Comparison of ENCODE assay signal across 11 cellular contexts in genomic region chr15:32716960-32717289, GRCh38. TPM values are rescaled to one million over a fixed set of nuclear protein-coding genes. Genes with fewer than 3 reads are reported as not detected.
DNase-seq lines count a peak whose midpoint lies in the region; ATAC-seq and TF ChIP-seq lines count a peak whose summit lies in the region.
"Had no signal": no experiment of that assay in that cellular context is flagged by ENCODE, and none has a peak within 500 bp of the region (broad histone marks: within the 10 kb centered on the region; RNA-seq: fewer than 3 reads in every experiment).

No MANE protein-coding gene starts in this region.

- WGBS in HUES64, result 36% methylated on average over 11 of the region's 11 CpGs

- H2AFZ ChIP-seq in osteoblast (ENCODE audit: low read length), result no peak overlapping the region

- peaks cover 29% of the 10 kb centered on the region for H3K4me1 ChIP-seq in HUES64 (ENCODE audit: insufficient read depth, low read length)
- peaks cover 20% of the 10 kb centered on the region for H3K4me1 ChIP-seq in osteoblast (ENCODE audit: insufficient read depth, low read length)

- H3K36me3 ChIP-seq in BJ (ENCODE audit: control insufficient read depth, insufficient read depth, low read length) (peaks cover 2% of the 10 kb centered on the region), HUES64 (ENCODE audit: insufficient read depth, low read length) (no peaks in the 10 kb centered on the region), osteoblast (ENCODE audit: insufficient read depth, low read length) (peaks cover 38% of the 10 kb centered on the region)

- H3K27me3 ChIP-seq in BJ (ENCODE audit: control insufficient read depth, insufficient read depth, low read length), result no peaks in the 10 kb centered on the region
- H3K27me3 ChIP-seq in HUES64 (ENCODE audit: insufficient read depth, low read length), result peaks cover 87% of the 10 kb centered on the region
- no peaks in the 10 kb centered on the region for H3K27me3 ChIP-seq in osteoblast (ENCODE audit: insufficient read depth, low read length)

- peaks cover 45% of the 10 kb centered on the region for H3K79me2 ChIP-seq in osteoblast (ENCODE audit: insufficient read depth, low read length)

- no peak for TF ChIP-seq CTCF in BJ (IDR thresholded peaks at IDR 0.05; ENCODE audit: insufficient read depth, low read depth, low read length)
- no peak for TF ChIP-seq CTCF in epithelial cell of proximal tubule (conservative IDR thresholded peaks at IDR 0.05; ENCODE audit: low read depth, low read length)
- no peak for TF ChIP-seq CTCF in osteoblast (IDR thresholded peaks at IDR 0.05; ENCODE audit: extremely low read depth, low read depth, low read length)

- H3K9me3 ChIP-seq in HUES64 (ENCODE audit: insufficient read depth, low read depth, low read length) (no peaks in the 10 kb centered on the region), osteoblast (ENCODE audit: low read depth, low read length) (no peaks in the 10 kb centered on the region)

- H4K20me1 ChIP-seq in osteoblast (ENCODE audit: insufficient read depth, low read length), result peaks cover 32% of the 10 kb centered on the region

- peak overlapping the region; percentile 80 for H3K4me2 ChIP-seq in osteoblast (ENCODE audit: insufficient read depth, low read length)

- H3K9ac ChIP-seq in HUES64 (ENCODE audit: low read depth, low read length), result peak overlapping the region; percentile 63; the same call in 1 of the 2 replicates

- ATAC-seq in HG03097 (IDR thresholded peaks at IDR 0.05; ENCODE audit: low FRiP score, unreplicated experiment), result no peak
- ATAC-seq: activated naive CD4-positive, alpha-beta T cell treated with anti-CD3 and anti-CD28 coated beads, Interleukin-2, amount 50 U/mL, for 72 hours had no signal

- peak overlapping the region; percentile 92 for H3K4me3 ChIP-seq in BJ (ENCODE audit: low read depth, low read length)
- H3K4me3 ChIP-seq in HUES64 (ENCODE audit: low read length), result peak overlapping the region; percentile 62
- peak overlapping the region; percentile 7 for H3K4me3 ChIP-seq in epithelial cell of proximal tubule (ENCODE audit: low read depth, low read length)
- peak overlapping the region; percentile 93 for H3K4me3 ChIP-seq in osteoblast (ENCODE audit: insufficient read depth, low read length)

- CTCF ChIA-PET in BJ (lab: Yijun Ruan, JAX), result interaction anchor here (0.6 to 4.5 kb wide), 2 partner anchors 54 to 245 kb away, joined by 5 to 24 read pairs; no protein-coding TSS in a partner anchor

- no peak overlapping the region for H3K27ac ChIP-seq in HUES64 (ENCODE audit: low read depth, low read length)
- H3K27ac ChIP-seq in osteoblast (ENCODE audit: low read depth, low read length), result peak overlapping the region; percentile 82

- DNase-seq in BJ (ENCODE audit: low read depth), result no peak
- DNase-seq in epithelial cell of proximal tubule (ENCODE audit: low read depth), result no peak
- no peak for DNase-seq in osteoblast (ENCODE audit: insufficient read length, low spot score, missing footprints)
- no peak for DNase-seq in NCI-H2196 treated with DMSO at 0.1 percent for 48 hours (lab: John Stamatoyannopoulos, UW; ENCODE audit: unreplicated experiment)
- no peak for DNase-seq in stimulated activated CD4-positive, alpha-beta T cell treated with anti-CD3 and anti-CD28 coated beads, Interleukin-1b, Interleukin-23, amount 100 ng/mL, for 48 hours
- no peak for DNase-seq in GOT3 (lab: John Stamatoyannopoulos, UW)
- DNase-seq: GDM1 had no signal

- POLR2A ChIA-PET in BJ (lab: Charles Lee), result no interaction called here

RNA-seq across cellular contexts. Expression of gene GREM1, which starts 0.9 kb away (rescaled TPM):
- 2,051 and 2,694 TPM in 2 replicates for polyA plus RNA-seq in BJ (2011; rRNA removed)
- 1,647 and 2,147 TPM in 2 replicates for polyA minus RNA-seq in BJ (2011; rRNA and poly(A)+ RNA removed)
- polyA plus RNA-seq in HUES64 (2013, experiment 1 of 2), result 4.2 TPM
- polyA plus RNA-seq in HUES64 (2013, experiment 2 of 2), result 6.0 TPM
- total RNA-seq in epithelial cell of proximal tubule (4.0 and 15.9 TPM in 2 replicates), osteoblast (457 and 499 TPM in 2 replicates)
- total RNA-seq: activated naive CD4-positive, alpha-beta T cell treated with anti-CD3 and anti-CD28 coated beads, Interleukin-2, amount 50 U/mL, for 72 hours; NCI-H460 had no signal

Comparison
In these comparisons a context has a peak if more than half of its experiments do, and no peak if none do; other contexts are left out.
1. H3K4me3 ChIP-seq: peak in every context shown above with its lines; median percentile 93 in osteoblast; 92 in BJ; 62 in HUES64; 7 in epithelial cell of proximal tubule.
2. RNA of gene GREM1, which starts 0.9 kb away (total RNA-seq): 457 to 499 TPM in osteoblast; 4.0 to 15.9 TPM in epithelial cell of proximal tubule; every median in the first group is over 10 times any median in the second.